ENCODE assay signal across 23 cellular contexts in the genomic region with DNA sequence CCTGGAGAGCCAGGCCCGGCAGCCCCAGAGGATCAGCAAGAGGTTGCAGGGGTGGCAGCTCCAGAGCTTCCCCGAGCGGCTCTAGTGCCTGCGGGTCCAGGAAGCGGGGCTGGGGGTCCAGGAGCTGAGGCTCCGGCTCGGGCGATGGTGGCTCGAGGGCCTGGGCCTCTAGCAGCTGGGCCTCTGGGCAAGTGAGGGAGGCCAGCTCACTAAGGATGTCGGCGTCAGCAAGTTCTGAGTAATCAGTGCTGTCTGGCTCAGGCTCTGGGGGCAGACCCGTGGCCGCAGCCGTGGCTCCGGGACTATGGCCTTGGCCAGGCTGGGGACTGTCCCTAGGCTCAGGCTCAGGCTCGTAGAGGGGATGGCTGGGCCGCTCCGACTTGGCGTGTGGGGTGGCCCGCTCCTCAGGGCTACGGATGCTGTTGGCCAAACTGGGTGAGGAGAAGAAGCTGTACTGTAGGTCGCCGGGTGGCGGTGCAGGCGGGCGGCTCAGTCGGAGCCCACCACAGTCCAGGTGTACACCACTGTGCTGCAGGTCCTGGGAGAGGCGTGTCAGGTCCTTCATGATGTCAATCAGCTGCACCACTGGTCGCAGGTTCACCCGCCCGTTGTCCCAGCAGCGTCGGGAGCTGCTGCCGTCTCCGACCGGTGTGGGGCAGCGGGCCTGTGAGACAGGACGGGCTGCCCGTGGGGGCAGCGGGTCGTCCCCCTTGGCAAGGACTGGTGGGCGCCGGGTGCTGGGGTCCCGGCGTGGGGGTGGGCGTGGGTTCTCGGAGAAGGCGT.
"Had no signal": no experiment of that assay in that cellular context is flagged by ENCODE, and none has a peak within 500 bp of the region (broad histone marks: within the 10 kb centered on the region; RNA-seq: fewer than 3 reads in every experiment).

No MANE protein-coding gene starts in this region.

- H3K4me1 ChIP-seq: prostate gland had no signal

- H3K9me3 Mint-ChIP-seq: activated naive CD4-positive, alpha-beta T cell treated with anti-CD3 and anti-CD28 coated beads, Interleukin-2, amount 50 U/mL, for 72 hours; activated T-cell treated with anti-CD3 and anti-CD28 coated beads, Interleukin-2, amount 50 U/mL, for 72 hours; nephron progenitor cell; T-helper 1 cell treated with Interleukin-12 subunit alpha and Interleukin-12 subunit beta and Interleukin-4 antibody, amounts not matched to agents 30 μg/mL and 1 μg/mL, for 36 hours had no signal

- H3K27ac Mint-ChIP-seq: activated naive CD4-positive, alpha-beta T cell treated with anti-CD3 and anti-CD28 coated beads, Interleukin-2, amount 50 U/mL, for 72 hours; activated T-cell treated with anti-CD3 and anti-CD28 coated beads, Interleukin-2, amount 50 U/mL, for 72 hours; nephron progenitor cell; T-helper 1 cell treated with Interleukin-12 subunit alpha and Interleukin-12 subunit beta and Interleukin-4 antibody, amounts not matched to agents 30 μg/mL and 1 μg/mL, for 36 hours had no signal

- H3K9me3 ChIP-seq: body of pancreas, left lung, pancreas, prostate gland, suprapubic skin had no signal

- H3K4me3 ChIP-seq: body of pancreas, cardiac muscle cell, left lung, lung, pancreas, prostate gland, suprapubic skin had no signal

- DNase-seq: activated CD4-positive, alpha-beta T cell treated with anti-CD3 and anti-CD28 coated beads for 4 hours; activated CD4-positive, alpha-beta T cell treated with anti-CD3 and anti-CD28 coated beads, Interleukin-2, amount 50 U/mL, for 4 hours; activated naive CD4-positive, alpha-beta T cell; activated T-cell treated with anti-CD3 and anti-CD28 coated beads for 4 hours; activated T-cell treated with anti-CD3 and anti-CD28 coated beads, Interleukin-2, amount 50 U/mL, for 72 hours; aorta; body of pancreas; cortex of kidney; foreskin fibroblast; kidney glomerular epithelial cell; left lung; nephron progenitor cell; stimulated activated naive CD4-positive, alpha-beta T cell; T-helper 9 cell; trophoblast cell had no signal

- ATAC-seq: activated T-cell treated with anti-CD3 and anti-CD28 coated beads, Interleukin-2, amount 50 U/mL, for 72 hours; left lung had no signal

- H3K4me3 Mint-ChIP-seq: activated T-cell treated with anti-CD3 and anti-CD28 coated beads, Interleukin-2, amount 50 U/mL, for 72 hours; nephron progenitor cell; T-helper 1 cell treated with Interleukin-12 subunit alpha and Interleukin-12 subunit beta and Interleukin-4 antibody, amounts not matched to agents 30 μg/mL and 1 μg/mL, for 36 hours had no signal

- H3K27ac ChIP-seq: body of pancreas, cardiac muscle cell, left lung, pancreas, prostate gland, suprapubic skin, VCaP had no signal

- H3K27me3 ChIP-seq: body of pancreas, cardiac muscle cell, left lung, pancreas, suprapubic skin had no signal

- H3K36me3 Mint-ChIP-seq: activated naive CD4-positive, alpha-beta T cell treated with anti-CD3 and anti-CD28 coated beads, Interleukin-2, amount 50 U/mL, for 72 hours had no signal
